ENCODE assay signal across 8 cellular contexts in the genomic region with DNA sequence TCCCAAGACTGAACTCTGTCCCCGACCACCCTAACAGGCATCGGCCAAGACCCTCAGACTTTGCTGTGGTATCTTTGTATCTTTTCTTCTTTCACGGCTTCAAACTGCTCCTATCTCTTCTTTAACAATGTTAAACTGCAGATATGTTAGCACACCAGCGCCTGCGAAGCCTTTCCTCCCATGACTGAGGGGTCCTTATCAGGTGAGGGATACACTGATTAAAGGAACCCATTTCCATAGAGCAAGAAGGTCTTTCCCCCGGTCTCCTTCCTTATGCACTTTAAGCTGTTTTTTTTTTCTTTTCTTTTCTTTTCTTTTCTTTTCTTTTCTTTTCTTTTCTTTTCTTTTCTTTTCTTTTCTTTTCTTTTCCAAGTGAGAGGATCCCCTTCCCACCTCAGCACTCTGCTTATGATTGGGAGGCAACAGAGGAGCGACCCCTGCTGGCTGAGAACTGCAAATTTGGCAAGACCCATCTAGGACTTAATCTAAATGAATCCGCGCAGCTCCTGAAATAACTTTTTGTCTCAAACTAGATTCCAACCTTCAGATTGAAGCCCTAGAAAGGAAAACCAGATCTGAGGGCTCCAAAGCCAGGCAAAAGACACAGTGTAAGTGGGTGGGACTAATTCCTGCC.
A peak's percentile ranks its signal among the peaks of the same experiment; 100 is the strongest.
DNase-seq lines count a peak whose midpoint lies in the region; ATAC-seq, FAIRE-seq and TF ChIP-seq lines count a peak whose summit lies in the region.

No MANE protein-coding gene starts in this region.

- H3K27me3 ChIP-seq in astrocyte (ENCODE audit: insufficient read depth, low read length) (no peaks in the 10 kb centered on the region), ascending aorta (no peaks in the 10 kb centered on the region)

- H3K79me2 ChIP-seq in astrocyte (ENCODE audit: insufficient read depth, low read length) = no peaks in the 10 kb centered on the region

- H4K20me1 ChIP-seq in astrocyte (ENCODE audit: insufficient read depth, low read length) = no peaks in the 10 kb centered on the region

- H3K36me3 ChIP-seq in astrocyte (ENCODE audit: insufficient read depth, low read length) (no peaks in the 10 kb centered on the region), ascending aorta (no peaks in the 10 kb centered on the region)

- intact Hi-C loops in ascending aorta (cut with DNase I) = no loop called here

- no peaks in the 10 kb centered on the region for H3K4me1 ChIP-seq in astrocyte (ENCODE audit: insufficient read depth, low read length)
- no peaks in the 10 kb centered on the region for H3K4me1 ChIP-seq in ascending aorta

- FAIRE-seq in astrocyte (lab: Jason Lieb, UNC) = no peak

- H3K4me3 ChIP-seq in astrocyte (ENCODE audit: insufficient read depth, low read depth, low read length) = no peak overlapping the region
- H3K4me3 ChIP-seq in ascending aorta = no peak overlapping the region

- peaks cover 5% of the 10 kb centered on the region for H3K27me3 Mint-ChIP-seq in astrocyte (ENCODE audit: low read depth, unreplicated experiment)

- H2AFZ ChIP-seq in astrocyte (ENCODE audit: low read depth, low read length) = no peak overlapping the region

- H3K4me3 Mint-ChIP-seq in astrocyte (ENCODE audit: unreplicated experiment) = peak overlapping the region; percentile 35

- peaks cover 6% of the 10 kb centered on the region for H3K9me3 Mint-ChIP-seq in astrocyte (ENCODE audit: unreplicated experiment)

- DNase-seq in CMK (ENCODE audit: low read depth) (peak; percentile 44), HK-2 (ENCODE audit: unreplicated experiment) (peak; percentile 33), astrocyte (ENCODE audit: low read depth) (no peak), left kidney (ENCODE audit: low read depth, low spot score) (peak; percentile 42), left lobe of liver (ENCODE audit: low spot score) (no peak), SW480 (ENCODE audit: low spot score) (no peak), ascending aorta (ENCODE audit: low spot score in 2 of 2) (no peak)

- H3K4me1 Mint-ChIP-seq in astrocyte (ENCODE audit: low read depth, unreplicated experiment) = peaks cover 9% of the 10 kb centered on the region

- H3K27ac Mint-ChIP-seq in astrocyte (ENCODE audit: unreplicated experiment) = no peak overlapping the region

- no peak overlapping the region for H3K27ac ChIP-seq in astrocyte (ENCODE audit: low read depth, low read length)
- no peak overlapping the region for H3K27ac ChIP-seq in ascending aorta

- ATAC-seq in HG03135 (IDR thresholded peaks at IDR 0.05; ENCODE audit: unreplicated experiment) (no peak), left lobe of liver (no peak)

- H3K4me2 ChIP-seq in astrocyte (ENCODE audit: low read length) = no peak overlapping the region

- no peaks in the 10 kb centered on the region for H3K36me3 Mint-ChIP-seq in astrocyte (ENCODE audit: low read depth, unreplicated experiment)

- TF ChIP-seq CTCF in astrocyte (IDR thresholded peaks at IDR 0.05; ENCODE audit: insufficient read depth, low read depth, low read length) (peak; percentile 44), ascending aorta (IDR thresholded peaks at IDR 0.05) (peak in 1 of 3 experiments; percentile 27)

- H3K9me3 ChIP-seq in astrocyte (ENCODE audit: insufficient read depth, low read depth, low read length) (no peaks in the 10 kb centered on the region), ascending aorta (no peaks in the 10 kb centered on the region)

- no peak overlapping the region for H3K9ac ChIP-seq in astrocyte (ENCODE audit: low read length)

Comparison
In these comparisons a context has a peak if more than half of its experiments do, and no peak if none do; other contexts are left out.
1. DNase-seq: peak in CMK (single experiment), HK-2 (single experiment) and left kidney (single experiment); none in astrocyte (single experiment), left lobe of liver (single experiment), SW480 (single experiment) and ascending aorta (0 of 2).